ENCODE assay signal across 1 cellular context in the genomic region with DNA sequence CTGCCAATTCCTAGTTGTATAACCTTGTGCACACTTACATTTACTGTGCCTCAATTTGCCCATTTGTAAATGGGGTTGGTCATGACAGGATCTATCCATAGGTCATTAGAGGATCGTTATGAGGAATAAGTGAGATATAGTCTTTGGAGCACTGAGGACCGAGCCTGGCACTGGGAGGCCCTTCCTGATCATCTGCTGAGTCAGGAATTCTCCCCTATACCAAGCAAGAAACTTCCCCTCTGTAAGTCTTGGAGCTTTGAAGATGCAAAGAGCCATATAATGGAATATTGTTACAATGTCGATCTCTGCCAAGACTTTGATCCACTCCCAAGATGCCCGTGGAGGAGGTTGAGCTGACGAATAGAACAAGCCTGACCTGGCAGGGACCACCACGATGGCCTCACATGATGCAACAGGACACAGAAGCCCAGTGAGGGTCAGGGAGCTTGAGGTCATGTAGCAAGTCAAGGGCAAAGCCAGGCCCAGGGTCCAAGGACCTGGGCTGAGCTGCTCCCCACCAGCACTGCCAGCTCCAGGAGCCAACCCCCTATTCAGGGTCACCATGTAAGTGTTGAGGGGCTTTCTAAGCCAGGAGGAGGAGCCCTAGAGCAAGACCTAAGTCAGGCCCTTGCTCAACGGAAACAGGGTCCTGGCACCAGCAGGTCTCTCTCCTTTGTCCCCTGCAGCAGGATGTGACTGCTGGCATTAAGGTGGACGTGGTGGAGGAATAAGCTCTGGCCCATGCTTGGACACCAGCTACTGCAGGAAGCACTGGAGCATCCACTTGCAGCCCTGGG.
TF ChIP-seq lines count a peak whose summit lies in the region.

No MANE protein-coding gene starts in this region.

TF ChIP-seq in HepG2, 621 proteins besides CTCF, POLR2A, EP300 and RAD21:
- TF ChIP-seq CHD2 (IDR thresholded peaks at IDR 0.05; ENCODE audit: low read depth, low read length) = no peak
- 0 out of 2 replicates have a peak, but pooled peaks have one; percentile 31 for TF ChIP-seq HIVEP1 (CRISPR knock-in tag; IDR thresholded peaks at IDR 0.05)
- TF ChIP-seq STAG1 (CRISPR knock-in tag; IDR thresholded peaks at IDR 0.05) = peak; percentile 40
- 0 out of 2 replicates have a peak, but pooled peaks have one; percentile 29 for TF ChIP-seq ZBTB7A (CRISPR knock-in tag; IDR thresholded peaks at IDR 0.05)
- TF ChIP-seq SMC3 (IDR thresholded peaks at IDR 0.05; ENCODE audit: low read length) = peak; percentile 18; the same call in 1 of the 2 replicates
- 0 out of 2 replicates have a peak, but pooled peaks have one; percentile 24 for TF ChIP-seq JUN (CRISPR knock-in tag; IDR thresholded peaks at IDR 0.05)
- TF ChIP-seq TCF12 (IDR thresholded peaks at IDR 0.05) = no peak
- TF ChIP-seq TCF12 (CRISPR knock-in tag; IDR thresholded peaks at IDR 0.05) = 0 out of 2 replicates have a peak, but pooled peaks have one; percentile 28
- TF ChIP-seq KDM5B (CRISPR knock-in tag; IDR thresholded peaks at IDR 0.05; ENCODE audit: borderline replicate concordance) = peak; percentile 50; the same call in 1 of the 2 replicates
- TF ChIP-seq REL (CRISPR knock-in tag; conservative IDR thresholded peaks at IDR 0.05) = no peak
- TF ChIP-seq ZFP36 (IDR thresholded peaks at IDR 0.05; ENCODE audit: borderline replicate concordance, low read depth, low read length, partially characterized antibody) = no peak
- peak; percentile 82 to 92 for TF ChIP-seq MAFK (conservative IDR thresholded peaks at IDR 0.05 in 1 of 2, IDR thresholded peaks at IDR 0.05 in 1 of 2; ENCODE audit: low read length in 2 of 2)
- 0 out of 2 replicates have a peak, but pooled peaks have one; percentile 29 for TF ChIP-seq PHF20 (CRISPR knock-in tag; IDR thresholded peaks at IDR 0.05)
- TF ChIP-seq, protein P1, sequence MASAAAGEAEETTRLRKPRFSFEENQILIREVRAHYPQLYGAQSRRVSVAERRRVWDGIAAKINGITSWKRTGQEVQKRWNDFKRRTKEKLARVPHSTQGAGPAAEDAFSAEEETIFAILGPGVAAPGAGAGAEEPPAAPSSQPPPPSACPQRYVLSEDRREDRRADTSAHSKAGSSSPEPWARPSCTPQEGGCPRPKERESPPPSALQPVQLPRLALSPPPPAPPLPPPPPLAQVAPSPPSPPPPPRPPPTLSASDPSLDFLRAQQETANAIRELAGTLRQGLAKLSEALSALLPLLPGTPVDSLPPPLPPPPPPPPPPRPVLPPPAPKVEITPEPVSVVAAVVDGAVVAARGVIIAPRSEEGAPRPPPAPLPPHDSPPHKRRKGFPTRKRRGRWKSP (CRISPR knock-in tag; IDR thresholded peaks at IDR 0.05) = no peak
- peak; percentile 84 for TF ChIP-seq MAFF (IDR thresholded peaks at IDR 0.05; ENCODE audit: low read depth, low read length)
